Comparison of ENCODE assay signal across 19 cellular contexts in the genomic region with DNA sequence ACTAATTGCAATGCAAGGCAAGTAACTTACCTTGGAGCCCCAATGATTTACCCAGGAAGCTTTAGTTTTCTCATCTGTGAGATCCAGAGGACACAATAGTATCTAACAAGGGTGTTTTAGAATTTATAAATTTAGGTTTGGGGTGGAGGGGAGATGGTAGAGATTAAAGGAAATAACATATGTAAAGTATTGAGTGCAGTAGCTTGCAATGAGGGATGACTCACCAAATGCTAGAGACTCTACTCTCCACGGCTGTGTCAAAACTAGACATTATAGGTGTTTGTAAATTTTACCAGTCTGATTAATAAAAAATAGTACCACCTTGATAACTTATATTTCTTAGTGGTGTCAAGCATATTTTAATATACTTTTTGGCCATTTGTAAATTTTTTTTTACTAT. TPM values are rescaled to one million over a fixed set of nuclear protein-coding genes. Genes with fewer than 3 reads are reported as not detected.
DNase-seq lines count a peak whose midpoint lies in the region; ATAC-seq and TF ChIP-seq lines count a peak whose summit lies in the region.
"Had no signal": no experiment of that assay in that cellular context is flagged by ENCODE, and none has a peak within 500 bp of the region (broad histone marks: within the 10 kb centered on the region; RNA-seq: fewer than 3 reads in every experiment).

No MANE protein-coding gene starts in this region.

- H3K27ac Mint-ChIP-seq in natural killer cell, result peak overlapping the region; percentile 1 to 66
- no peak overlapping the region for H3K27ac Mint-ChIP-seq in natural killer cell treated with Interleukin-12 subunit alpha and Interleukin-12 subunit beta and Interleukin-15 and Interleukin-18, amount 100 ng/mL, for 72 hours
- H3K27ac Mint-ChIP-seq in memory B cell, result peak overlapping the region; percentile 12
- H3K27ac Mint-ChIP-seq in neural progenitor cell, result no peak overlapping the region

- H2AFZ ChIP-seq in OCI-LY7 (ENCODE audit: low read length) (peak overlapping the region; percentile 10; the same call in 1 of the 2 replicates), neural progenitor cell (replicated peaks) (no peak overlapping the region)

- no TSS peak for BruUV-seq in OCI-LY7 (replicated peaks; lab: Mats Ljungman, UMichigan)

- no peaks in the 10 kb centered on the region for H3K9me3 ChIP-seq in OCI-LY7 (ENCODE audit: low read length)
- no peaks in the 10 kb centered on the region for H3K9me3 ChIP-seq in neural progenitor cell (ENCODE audit: low read depth)

- ATAC-seq in natural killer cell (peak in 1 of 3 donors; percentile 61), memory B cell (ENCODE audit: low read depth) (no peak), GM18868 (IDR thresholded peaks at IDR 0.05; ENCODE audit: unreplicated experiment) (no peak), sciatic nerve (no peak)
- ATAC-seq in natural killer cell treated with Interleukin-12 subunit alpha and Interleukin-12 subunit beta and Interleukin-15 and Interleukin-18, amount 100 ng/mL, for 72 hours, result no peak
- ATAC-seq: Panc1 had no signal

- no peaks in the 10 kb centered on the region for H3K9me2 ChIP-seq in OCI-LY7 (ENCODE audit: insufficient read depth, low read length)

- no peaks in the 10 kb centered on the region for H3K27me3 Mint-ChIP-seq in natural killer cell (ENCODE audit: low read depth in 2 of 2)
- no peaks in the 10 kb centered on the region for H3K27me3 Mint-ChIP-seq in natural killer cell treated with Interleukin-12 subunit alpha and Interleukin-12 subunit beta and Interleukin-15 and Interleukin-18, amount 100 ng/mL, for 72 hours
- H3K27me3 Mint-ChIP-seq in memory B cell, result peaks cover 1% of the 10 kb centered on the region
- no peaks in the 10 kb centered on the region for H3K27me3 Mint-ChIP-seq in neural progenitor cell (ENCODE audit: insufficient read depth, low read depth)

- H3K9ac ChIP-seq in neural progenitor cell, result no peak overlapping the region

- H3K4me3 ChIP-seq in OCI-LY7 (ENCODE audit: low read depth, low read length, poor library complexity, severe bottlenecking) (no peak overlapping the region), neural progenitor cell (no peak overlapping the region)

- POLR2A ChIA-PET in OCI-LY7 (lab: Charles Lee), result interaction anchor here (0.7 kb wide), 1 partner anchor 363 kb away, joined by 3 read pairs; no protein-coding TSS in a partner anchor

- H4K20me1 ChIP-seq in OCI-LY7 (ENCODE audit: insufficient read depth, low read length) (no peaks in the 10 kb centered on the region), neural progenitor cell (ENCODE audit: low read depth) (no peaks in the 10 kb centered on the region)

- TF ChIP-seq CTCF in natural killer cell (IDR thresholded peaks at IDR 0.05) (no peak), OCI-LY7 (conservative IDR thresholded peaks at IDR 0.05; ENCODE audit: low read length) (no peak), neural progenitor cell (IDR thresholded peaks at IDR 0.05) (no peak)

- H3K27me3 ChIP-seq in neural progenitor cell, result no peaks in the 10 kb centered on the region

- H3K36me3 ChIP-seq in OCI-LY7 (ENCODE audit: insufficient read depth, low read length) (no peaks in the 10 kb centered on the region), neural progenitor cell (no peaks in the 10 kb centered on the region)

- H3K4me3 Mint-ChIP-seq in natural killer cell (no peak overlapping the region), memory B cell (no peak overlapping the region), neural progenitor cell (no peak overlapping the region)
- no peak overlapping the region for H3K4me3 Mint-ChIP-seq in natural killer cell treated with Interleukin-12 subunit alpha and Interleukin-12 subunit beta and Interleukin-15 and Interleukin-18, amount 100 ng/mL, for 72 hours

- H3K4me2 ChIP-seq in OCI-LY7 (ENCODE audit: low read length) (no peak overlapping the region), neural progenitor cell (no peak overlapping the region)

- intact Hi-C loops in natural killer cell (cut with micrococcal nuclease) (no loop called here), OCI-LY7 (cut with micrococcal nuclease; ENCODE audit: unreplicated experiment) (loop anchor here (5.0 to 10.0 kb wide), 2 partner anchors 53 to 290 kb away; no protein-coding TSS in a partner anchor), sciatic nerve (cut with DNase I) (no loop called here)

- H3F3A ChIP-seq in neural progenitor cell (ENCODE audit: low read depth), result no peaks in the 10 kb centered on the region

- DNase-seq in natural killer cell, result no peak
- no peak for DNase-seq in natural killer cell treated with Interleukin-12 subunit alpha and Interleukin-12 subunit beta and Interleukin-15 and Interleukin-18, amount 100 ng/mL, for 72 hours (ENCODE audit: low spot score)
- DNase-seq in OCI-LY7 (ENCODE audit: low spot score), result no peak
- DNase-seq in memory B cell (ENCODE audit: low spot score in 2 of 2), result no peak
- DNase-seq in NCI-H2029 (lab: John Stamatoyannopoulos, UW), result no peak
- no peak for DNase-seq in sciatic nerve (ENCODE audit: low spot score)
- no peak for DNase-seq in neural progenitor cell (ENCODE audit: low spot score)
- DNase-seq: C1 segment of cervical spinal cord, COR-L47, NCI-H1417 treated with DMSO at 0.1 percent for 48 hours, NCI-H1930, NCI-H2171, NCI-H446 treated with DMSO at 0.1 percent for 48 hours had no signal

- H3K4me1 ChIP-seq in OCI-LY7 (ENCODE audit: insufficient read depth, low read length, poor library complexity, severe bottlenecking) (peaks cover 37% of the 10 kb centered on the region), neural progenitor cell (peaks cover 5% of the 10 kb centered on the region)

- CTCF ChIA-PET in OCI-LY7 (lab: Charles Lee; ENCODE audit: unreplicated experiment), result no interaction called here

- H3K36me3 Mint-ChIP-seq in natural killer cell (no peaks in the 10 kb centered on the region), memory B cell (peaks cover 2% of the 10 kb centered on the region), neural progenitor cell (no peaks in the 10 kb centered on the region)
- H3K36me3 Mint-ChIP-seq in natural killer cell treated with Interleukin-12 subunit alpha and Interleukin-12 subunit beta and Interleukin-15 and Interleukin-18, amount 100 ng/mL, for 72 hours, result no peaks in the 10 kb centered on the region

- H3K79me2 ChIP-seq in OCI-LY7 (ENCODE audit: insufficient read depth, low read depth, low read length) (no peaks in the 10 kb centered on the region), neural progenitor cell (ENCODE audit: low read depth) (no peaks in the 10 kb centered on the region)

- H3K27ac ChIP-seq in OCI-LY7 (ENCODE audit: low read depth, low read length, poor library complexity, severe bottlenecking) (no peak overlapping the region), neural progenitor cell (no peak overlapping the region)

- H3K4me1 Mint-ChIP-seq in natural killer cell (peaks cover 42 to 52% of the 10 kb centered on the region in 2 donors), memory B cell (peaks cover 15% of the 10 kb centered on the region), neural progenitor cell (peaks cover 34% of the 10 kb centered on the region)
- H3K4me1 Mint-ChIP-seq in natural killer cell treated with Interleukin-12 subunit alpha and Interleukin-12 subunit beta and Interleukin-15 and Interleukin-18, amount 100 ng/mL, for 72 hours (ENCODE audit: low read depth in 2 of 2), result peaks cover 25 to 27% of the 10 kb centered on the region in 2 donors

- H3K9me3 Mint-ChIP-seq in natural killer cell (no peaks in the 10 kb centered on the region), memory B cell (no peaks in the 10 kb centered on the region), neural progenitor cell (no peaks in the 10 kb centered on the region)
- no peaks in the 10 kb centered on the region for H3K9me3 Mint-ChIP-seq in natural killer cell treated with Interleukin-12 subunit alpha and Interleukin-12 subunit beta and Interleukin-15 and Interleukin-18, amount 100 ng/mL, for 72 hours

RNA-seq across cellular contexts. Expression of gene ABCA9, which starts 3.7 kb away (rescaled TPM):
- total RNA-seq in natural killer cell, result 1 to 10 TPM in 1 of 3 donors, under 1 TPM in 2; 0.05 to 1.2 (median 0.63) TPM
- total RNA-seq in natural killer cell treated with Interleukin-12 subunit alpha and Interleukin-12 subunit beta and Interleukin-15 and Interleukin-18, amount 100 ng/mL, for 72 hours, result under 1 TPM in 1 of 2 donors, not detected in 1; 0.12 TPM
- total RNA-seq in OCI-LY7 (2014; rRNA removed; shearing (Covaris generic)), result 0.47 and 0.88 TPM in 2 replicates
- total RNA-seq in OCI-LY7 (2022), result 0.06 TPM in 1 of 2 replicates, not detected in the other
- total RNA-seq in sciatic nerve, result 118 TPM
- total RNA-seq in neural progenitor cell (ENCODE audit: low replicate concordance), result 0.03 and 0.13 TPM in 2 replicates
- total RNA-seq: Daoy, H4, HT-29, LHCN-M2 had no signal

Comparison
In these comparisons a context has a peak if more than half of its experiments do, and no peak if none do; other contexts are left out.
1. H3K27ac Mint-ChIP-seq: peak in natural killer cell (2 of 2) and memory B cell (single experiment); none in natural killer cell treated with Interleukin-12 subunit alpha and Interleukin-12 subunit beta and Interleukin-15 and Interleukin-18, amount 100 ng/mL, for 72 hours (0 of 2) and neural progenitor cell (single experiment).
2. RNA of gene ABCA9, which starts 3.7 kb away (total RNA-seq): 118 TPM in sciatic nerve (single experiment); 0.05 to 1.2 TPM in natural killer cell, 0.06 to 0.88 TPM in OCI-LY7, 0.12 TPM in natural killer cell treated with Interleukin-12 subunit alpha and Interleukin-12 subunit beta and Interleukin-15 and Interleukin-18, amount 100 ng/mL, for 72 hours and 0.03 to 0.13 TPM in neural progenitor cell; every median in the first group is over 10 times any median in the second.